ENCODE assay signal across 29 cellular contexts in genomic region chr1:165787741-165788140, GRCh38.
"Had no signal": no experiment of that assay in that cellular context is flagged by ENCODE, and none has a peak within 500 bp of the region (broad histone marks: within the 10 kb centered on the region; RNA-seq: fewer than 3 reads in every experiment).

No MANE protein-coding gene starts in this region.

- H3K27me3 ChIP-seq: esophagus muscularis mucosa, foreskin keratinocyte, left lung, neural progenitor cell, right atrium auricular region, spleen, suprapubic skin, upper lobe of right lung, uterus had no signal

- H3K9ac ChIP-seq: neural progenitor cell had no signal

- H3K36me3 ChIP-seq: colonic mucosa, esophagus muscularis mucosa, heart right ventricle, left lung, neural progenitor cell, prostate gland, right atrium auricular region, spleen, suprapubic skin, transverse colon, upper lobe of right lung, uterus had no signal

- DNase-seq: colonic mucosa; effector memory CD4-positive, alpha-beta T cell; foreskin keratinocyte; glutamatergic neuron; heart right ventricle; hippocampal formation; left cardiac atrium; left lung; mesendoderm; midbrain; naive thymus-derived CD4-positive, alpha-beta T cell; spleen; stimulated activated CD4-positive, alpha-beta T cell treated with anti-CD3 and anti-CD28 coated beads, Interleukin-4, amount 100 ng/mL, for 4 hours; transverse colon; upper lobe of right lung; uterus had no signal

- FAIRE-seq: endothelial cell of umbilical vein, islet of Langerhans had no signal

- H2AFZ ChIP-seq: neural progenitor cell had no signal

- H3K4me1 ChIP-seq: colonic mucosa, esophagus muscularis mucosa, foreskin keratinocyte, heart right ventricle, left lung, neural progenitor cell, prostate gland, right atrium auricular region, spleen, suprapubic skin, transverse colon, upper lobe of right lung, uterus had no signal

- H3K27ac Mint-ChIP-seq: dendritic cell treated with granulocyte-macrophage colony-stimulating factor and Interleukin-4, amounts not matched to agents 40 ng/mL and 50 ng/mL, for 4 days; naive thymus-derived CD4-positive, alpha-beta T cell; nephron; neural progenitor cell; stimulated activated memory B cell treated with anti-CD40 and anti-IgM and Interleukin-4, amounts not matched to agents 10 μg/mL and 1 μg/mL and 100 μg/mL, for 72 hours; stimulated activated naive CD8-positive, alpha-beta T cell treated with anti-CD3 and anti-CD28 coated beads, Interleukin-15, Interleukin-2, amounts not matched to agents 100 ng/mL and 50 ng/mL, for 24 hours had no signal

- H3K4me1 Mint-ChIP-seq: naive thymus-derived CD4-positive, alpha-beta T cell; nephron; neural progenitor cell; stimulated activated memory B cell treated with anti-CD40 and anti-IgM and Interleukin-4, amounts not matched to agents 10 μg/mL and 1 μg/mL and 100 μg/mL, for 72 hours had no signal

- ATAC-seq: foreskin keratinocyte; heart right ventricle; left cardiac atrium; left lung; naive thymus-derived CD4-positive, alpha-beta T cell; sciatic nerve; stimulated activated memory B cell treated with anti-CD40 and anti-IgM and Interleukin-4, amounts not matched to agents 10 μg/mL and 1 μg/mL and 100 μg/mL, for 72 hours; upper lobe of right lung had no signal

- H3K4me3 Mint-ChIP-seq: dendritic cell treated with granulocyte-macrophage colony-stimulating factor and Interleukin-4, amounts not matched to agents 40 ng/mL and 50 ng/mL, for 4 days; naive thymus-derived CD4-positive, alpha-beta T cell; nephron; neural progenitor cell; stimulated activated memory B cell treated with anti-CD40 and anti-IgM and Interleukin-4, amounts not matched to agents 10 μg/mL and 1 μg/mL and 100 μg/mL, for 72 hours; stimulated activated naive CD8-positive, alpha-beta T cell treated with anti-CD3 and anti-CD28 coated beads, Interleukin-15, Interleukin-2, amounts not matched to agents 100 ng/mL and 50 ng/mL, for 24 hours had no signal

- H3K4me3 ChIP-seq: colonic mucosa, esophagus muscularis mucosa, heart right ventricle, left lung, neural progenitor cell, prostate gland, right atrium auricular region, skin epidermis, spleen, suprapubic skin, transverse colon, upper lobe of right lung, uterus had no signal

- H3K9me3 ChIP-seq: colonic mucosa, esophagus muscularis mucosa, prostate gland, right atrium auricular region, suprapubic skin, transverse colon, upper lobe of right lung, uterus had no signal

- H3K27ac ChIP-seq: colonic mucosa, esophagus muscularis mucosa, foreskin keratinocyte, heart right ventricle, left lung, neural progenitor cell, prostate gland, right atrium auricular region, skin epidermis, spleen, suprapubic skin, transverse colon, upper lobe of right lung, uterus had no signal

- H3K9me3 Mint-ChIP-seq: stimulated activated memory B cell treated with anti-CD40 and anti-IgM and Interleukin-4, amounts not matched to agents 10 μg/mL and 1 μg/mL and 100 μg/mL, for 72 hours; stimulated activated naive CD8-positive, alpha-beta T cell treated with anti-CD3 and anti-CD28 coated beads, Interleukin-15, Interleukin-2, amounts not matched to agents 100 ng/mL and 50 ng/mL, for 24 hours had no signal

- H3K4me2 ChIP-seq: neural progenitor cell had no signal
